Comparison of ENCODE assay signal across 1 cellular context in genomic region chr3:105809204-105809893, GRCh38.
TF ChIP-seq lines count a peak whose summit lies in the region.

No MANE protein-coding gene starts in this region.

TF ChIP-seq in endothelial cell of umbilical vein, 7 proteins besides CTCF, POLR2A, EP300 and RAD21:
- no peak for TF ChIP-seq EZH2 (IDR thresholded peaks at IDR 0.05; ENCODE audit: borderline replicate concordance, low read depth, low read length, severe bottlenecking)
- no peak for TF ChIP-seq MYC (IDR thresholded peaks at IDR 0.05; ENCODE audit: low read depth, low read length)
- TF ChIP-seq GATA2 (IDR thresholded peaks at IDR 0.05; ENCODE audit: insufficient read depth, insufficient read length, low read depth, low read length): no peak
- TF ChIP-seq, protein P1, sequence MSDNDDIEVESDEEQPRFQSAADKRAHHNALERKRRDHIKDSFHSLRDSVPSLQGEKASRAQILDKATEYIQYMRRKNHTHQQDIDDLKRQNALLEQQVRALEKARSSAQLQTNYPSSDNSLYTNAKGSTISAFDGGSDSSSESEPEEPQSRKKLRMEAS (IDR thresholded peaks at IDR 0.05; ENCODE audit: insufficient read depth, insufficient read length): no peak
